ENCODE assay signal across 11 cellular contexts in the genomic region with DNA sequence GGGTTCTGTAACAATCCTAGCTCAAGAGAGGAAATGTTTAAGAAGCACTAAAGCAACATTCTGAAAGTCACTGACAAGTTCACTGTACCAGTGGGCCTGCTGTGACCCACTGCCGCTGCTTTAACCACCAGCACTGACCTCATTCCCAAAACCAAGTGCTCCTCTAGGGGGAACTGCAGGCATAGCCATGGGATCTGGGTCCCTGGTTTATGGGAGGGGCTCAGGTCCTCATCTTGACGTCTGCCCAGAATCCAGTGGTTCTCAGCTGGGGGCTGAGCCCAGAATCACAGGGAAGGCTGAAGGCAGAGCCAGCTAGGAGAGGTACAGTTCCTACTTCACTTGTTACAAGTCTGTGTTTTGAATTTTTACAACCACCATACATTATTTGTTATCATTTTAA. TPM values are rescaled to one million over a fixed set of nuclear protein-coding genes. Genes with fewer than 3 reads are reported as not detected.
A peak's percentile ranks its signal among the peaks of the same experiment; 100 is the strongest.
DNase-seq lines count a peak whose midpoint lies in the region; ATAC-seq and TF ChIP-seq lines count a peak whose summit lies in the region.
"Had no signal": no experiment of that assay in that cellular context is flagged by ENCODE, and none has a peak within 500 bp of the region (broad histone marks: within the 10 kb centered on the region; RNA-seq: fewer than 3 reads in every experiment).

No MANE protein-coding gene starts in this region.

- H3K9me3 Mint-ChIP-seq in activated naive CD8-positive, alpha-beta T cell treated with anti-CD3 and anti-CD28 coated beads for 36 hours, result no peaks in the 10 kb centered on the region

- peak; percentile 54 for TF ChIP-seq CTCF in choroid plexus epithelial cell (conservative IDR thresholded peaks at IDR 0.05; ENCODE audit: low read depth, low read length)

- no peak for ATAC-seq in GM18909 (IDR thresholded peaks at IDR 0.05; ENCODE audit: poor library complexity, unreplicated experiment)

- H3K4ac ChIP-seq in mesenchymal stem cell (ENCODE audit: low read depth in 1 of 2, low read length in 2 of 2), result no peak overlapping the region

- H4K8ac ChIP-seq in mesenchymal stem cell (ENCODE audit: low read length), result no peak overlapping the region

- no peak overlapping the region for H3K4me2 ChIP-seq in mesenchymal stem cell (ENCODE audit: low read length, poor library complexity, severe bottlenecking)

- no peak overlapping the region for H3K27ac Mint-ChIP-seq in activated naive CD8-positive, alpha-beta T cell treated with anti-CD3 and anti-CD28 coated beads for 36 hours

- H3K4me1 Mint-ChIP-seq in activated naive CD8-positive, alpha-beta T cell treated with anti-CD3 and anti-CD28 coated beads for 36 hours, result peaks cover 4% of the 10 kb centered on the region

- 42% methylated on average over 2 of the region's 2 CpGs for WGBS in mesenchymal stem cell

- no peak overlapping the region for H3K18ac ChIP-seq in mesenchymal stem cell (ENCODE audit: low read depth in 1 of 2, low read length in 2 of 2)

- DNase-seq in Daoy (ENCODE audit: low read depth), result peak; percentile 68
- DNase-seq in MG63, result peak; percentile 33
- peak; percentile 56 for DNase-seq in choroid plexus epithelial cell (ENCODE audit: low read depth)
- peak; percentile 26 for DNase-seq in mesenchymal stem cell
- DNase-seq in activated naive CD8-positive, alpha-beta T cell treated with anti-CD3 and anti-CD28 coated beads for 36 hours, result no peak
- DNase-seq in activated gamma-delta T cell treated with Interleukin-2 at 50 U/mL for 16 hours, result no peak
- DNase-seq in SK-N-DZ (ENCODE audit: low spot score), result no peak
- DNase-seq: activated CD4-positive, alpha-beta T cell treated with anti-CD3 and anti-CD28 coated beads, Interleukin-2, amount 50 U/mL, for 4 hours; NCI-H187 treated with DMSO at 0.1 percent for 48 hours had no signal

- no peak overlapping the region for H3K27ac ChIP-seq in mesenchymal stem cell (ENCODE audit: low read length, poor library complexity, severe bottlenecking)
- H3K27ac ChIP-seq: neutrophil had no signal

- no peaks in the 10 kb centered on the region for H3K36me3 Mint-ChIP-seq in activated naive CD8-positive, alpha-beta T cell treated with anti-CD3 and anti-CD28 coated beads for 36 hours

- no peak overlapping the region for H3K4me3 Mint-ChIP-seq in activated naive CD8-positive, alpha-beta T cell treated with anti-CD3 and anti-CD28 coated beads for 36 hours

- H3K9me3 ChIP-seq in MG63, result no peaks in the 10 kb centered on the region
- no peaks in the 10 kb centered on the region for H3K9me3 ChIP-seq in mesenchymal stem cell (ENCODE audit: control insufficient read depth, low read length)
- H3K9me3 ChIP-seq: neutrophil had no signal

- no peaks in the 10 kb centered on the region for H3K79me1 ChIP-seq in mesenchymal stem cell (replicated peaks; ENCODE audit: low read length, poor library complexity, severe bottlenecking)

- H3K27me3 Mint-ChIP-seq in activated naive CD8-positive, alpha-beta T cell treated with anti-CD3 and anti-CD28 coated beads for 36 hours, result peaks cover 37% of the 10 kb centered on the region

- no peak overlapping the region for H2BK12ac ChIP-seq in mesenchymal stem cell (ENCODE audit: low read length in 2 of 2)

- no peak overlapping the region for H3K9ac ChIP-seq in mesenchymal stem cell (ENCODE audit: low read length)

- H2AK5ac ChIP-seq in mesenchymal stem cell (ENCODE audit: low read length, severe bottlenecking), result no peak overlapping the region

- no peak overlapping the region for H3K23ac ChIP-seq in mesenchymal stem cell (ENCODE audit: low read length in 2 of 2)

- no peak overlapping the region for H4K91ac ChIP-seq in mesenchymal stem cell (ENCODE audit: low read length)

- H3K27me3 ChIP-seq in MG63 (no peaks in the 10 kb centered on the region), mesenchymal stem cell (ENCODE audit: control insufficient read depth in 1 of 2, insufficient read depth in 1 of 2, low read length in 2 of 2) (peaks cover 0 to 85% of the 10 kb centered on the region in 2 experiments)
- H3K27me3 ChIP-seq: neutrophil had no signal

- H2BK15ac ChIP-seq in mesenchymal stem cell (ENCODE audit: low read depth, poor library complexity, severe bottlenecking), result no peak overlapping the region

- H3K4me1 ChIP-seq in mesenchymal stem cell (ENCODE audit: control insufficient read depth, insufficient read depth, low read depth, low read length), result peaks cover 4% of the 10 kb centered on the region

- no peak overlapping the region for H2BK5ac ChIP-seq in mesenchymal stem cell (ENCODE audit: low read depth, low read length, poor library complexity, severe bottlenecking)

- H3K14ac ChIP-seq in mesenchymal stem cell (ENCODE audit: low read length in 2 of 2), result no peak overlapping the region

- H2AFZ ChIP-seq in mesenchymal stem cell (ENCODE audit: low read depth, low read length), result no peak overlapping the region

- H2BK120ac ChIP-seq in mesenchymal stem cell (ENCODE audit: low read depth, low read length), result no peak overlapping the region

- H3K36me3 ChIP-seq in MG63, result no peaks in the 10 kb centered on the region
- H3K36me3 ChIP-seq in mesenchymal stem cell (ENCODE audit: control insufficient read depth in 1 of 2, insufficient read depth in 2 of 2, low read depth in 1 of 2, low read length in 2 of 2), result peaks cover 0 to 9% of the 10 kb centered on the region in 2 experiments
- H3K36me3 ChIP-seq: neutrophil had no signal

- H3K4me3 ChIP-seq in MG63 (no peak overlapping the region), choroid plexus epithelial cell (ENCODE audit: low read depth, low read length) (no peak overlapping the region), mesenchymal stem cell (ENCODE audit: insufficient read depth in 1 of 2, low read depth in 1 of 2, low read length in 2 of 2) (no peak overlapping the region)

RNA-seq across cellular contexts. Expression of gene SLC2A8, which starts 36.1 kb away (rescaled TPM):
- total RNA-seq in Daoy (2014; rRNA removed; shearing (Covaris generic)), result 8.5 and 11.4 TPM in 2 replicates
- total RNA-seq in MG63 (2014; rRNA removed; shearing (Covaris generic); ENCODE audit: low replicate concordance), result 10.8 and 14.2 TPM in 2 replicates
- 6.3 TPM for polyA plus RNA-seq in mesenchymal stem cell (2013, experiment 1 of 2)
- 6.8 TPM for polyA plus RNA-seq in mesenchymal stem cell (2013, experiment 2 of 2)
- total RNA-seq in activated naive CD8-positive, alpha-beta T cell treated with anti-CD3 and anti-CD28 coated beads for 36 hours, result 1 to 10 TPM; 1.0 to 1.9 TPM
- polyA plus RNA-seq in SK-N-DZ (2014; cell fraction: cytosol; rRNA removed), result 26.4 TPM in 2 replicates
- 65.9 and 66.7 TPM in 2 replicates for polyA plus RNA-seq in SK-N-DZ (2014; cell fraction: nucleus; rRNA removed)

Comparison
In these comparisons a context has a peak if more than half of its experiments do, and no peak if none do; other contexts are left out.
1. DNase-seq: peak in Daoy (single experiment), MG63 (single experiment), choroid plexus epithelial cell (single experiment) and mesenchymal stem cell (single experiment); none in activated naive CD8-positive, alpha-beta T cell treated with anti-CD3 and anti-CD28 coated beads for 36 hours (single experiment), activated gamma-delta T cell treated with Interleukin-2 at 50 U/mL for 16 hours (single experiment) and SK-N-DZ (single experiment).